ENCODE assay signal across 21 cellular contexts in the genomic region with DNA sequence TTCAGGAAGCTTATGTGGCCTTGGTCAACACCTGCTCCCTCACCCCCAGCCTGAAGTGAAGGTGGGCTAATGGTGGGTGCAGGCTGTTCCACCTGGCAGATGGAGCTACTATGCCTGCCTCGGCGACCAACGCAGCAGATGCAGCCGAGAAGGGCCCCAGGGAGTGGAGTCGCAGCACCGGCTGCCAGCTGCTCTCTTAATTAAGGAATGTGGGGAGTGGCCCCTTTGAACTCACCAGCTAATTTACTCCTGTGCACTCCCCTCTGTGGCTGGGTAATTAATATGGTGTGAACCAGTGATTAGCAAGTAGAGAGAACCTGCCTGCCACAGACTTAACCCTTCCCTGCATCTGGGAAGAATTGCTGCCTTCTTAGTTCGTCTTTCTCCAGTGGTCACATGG. TPM values are rescaled to one million over a fixed set of nuclear protein-coding genes. Genes with fewer than 3 reads are reported as not detected.
DNase-seq lines count a peak whose midpoint lies in the region; ATAC-seq and TF ChIP-seq lines count a peak whose summit lies in the region.
"Had no signal": no experiment of that assay in that cellular context is flagged by ENCODE, and none has a peak within 500 bp of the region (broad histone marks: within the 10 kb centered on the region; RNA-seq: fewer than 3 reads in every experiment).

No MANE protein-coding gene starts in this region.

- peak overlapping the region in 3 of 10 donors; percentile 46 to 75 (median 52) for H3K27ac Mint-ChIP-seq in naive thymus-derived CD8-positive, alpha-beta T cell
- no peak overlapping the region for H3K27ac Mint-ChIP-seq in activated naive CD8-positive, alpha-beta T cell treated with anti-CD3 and anti-CD28 coated beads, Interleukin-2, amount 50 U/mL, for 24 hours

- H3K4me3 ChIP-seq in BE2C (ENCODE audit: low read depth, low read length), result no peak overlapping the region
- no peak overlapping the region for H3K4me3 ChIP-seq in Jurkat, Clone E6-1 (ENCODE audit: low read length)
- H3K4me3 ChIP-seq: lung, SK-N-MC had no signal

- peaks cover 0 to 4% (median 4%) of the 10 kb centered on the region in 3 donors for H3K36me3 Mint-ChIP-seq in naive thymus-derived CD8-positive, alpha-beta T cell
- H3K36me3 Mint-ChIP-seq in activated naive CD8-positive, alpha-beta T cell treated with anti-CD3 and anti-CD28 coated beads, Interleukin-2, amount 50 U/mL, for 24 hours (ENCODE audit: low read depth), result peaks cover 2% of the 10 kb centered on the region

- TF ChIP-seq CTCF in BE2C (IDR thresholded peaks at IDR 0.05; ENCODE audit: low read depth, low read length), result no peak

- H3K27me3 ChIP-seq in BE2C, result no peaks in the 10 kb centered on the region
- H3K27me3 ChIP-seq: neutrophil had no signal

- peaks cover 39 to 65% (median 57%) of the 10 kb centered on the region in 4 donors for H3K4me1 Mint-ChIP-seq in naive thymus-derived CD8-positive, alpha-beta T cell
- H3K4me1 Mint-ChIP-seq in activated naive CD8-positive, alpha-beta T cell treated with anti-CD3 and anti-CD28 coated beads, Interleukin-2, amount 50 U/mL, for 24 hours, result peaks cover 59% of the 10 kb centered on the region

- no peak overlapping the region for H3K4me3 Mint-ChIP-seq in naive thymus-derived CD8-positive, alpha-beta T cell
- H3K4me3 Mint-ChIP-seq in activated naive CD8-positive, alpha-beta T cell treated with anti-CD3 and anti-CD28 coated beads, Interleukin-2, amount 50 U/mL, for 24 hours, result no peak overlapping the region
- H3K4me3 Mint-ChIP-seq: activated T-cell treated with anti-CD3 and anti-CD28 coated beads, Interleukin-2, amount 50 U/mL, for 4 hours had no signal

- H3K36me3 ChIP-seq in BE2C, result no peaks in the 10 kb centered on the region
- H3K36me3 ChIP-seq: neutrophil had no signal

- POLR2A ChIA-PET in naive thymus-derived CD8-positive, alpha-beta T cell (lab: Charles Lee), result no interaction called here

- no peaks in the 10 kb centered on the region for H3K4me1 ChIP-seq in BE2C

- no peaks in the 10 kb centered on the region for H3K27me3 Mint-ChIP-seq in naive thymus-derived CD8-positive, alpha-beta T cell
- H3K27me3 Mint-ChIP-seq in activated naive CD8-positive, alpha-beta T cell treated with anti-CD3 and anti-CD28 coated beads, Interleukin-2, amount 50 U/mL, for 24 hours, result no peaks in the 10 kb centered on the region

- peak; percentile 21 for DNase-seq in BE2C
- DNase-seq in Jurkat, Clone E6-1 (ENCODE audit: low read depth, low spot score), result peak; percentile 30
- DNase-seq in NCI-H69 (lab: John Stamatoyannopoulos, UW), result peak; percentile 99
- DNase-seq in iPS-NIHi7 (ENCODE audit: extremely low spot score), result peak; percentile 36
- no peak for DNase-seq in SIG-M5 (lab: John Stamatoyannopoulos, UW)
- DNase-seq in foreskin melanocyte, result no peak
- DNase-seq in naive thymus-derived CD8-positive, alpha-beta T cell, result no peak
- no peak for DNase-seq in activated naive CD8-positive, alpha-beta T cell treated with anti-CD3 and anti-CD28 coated beads, Interleukin-2, amount 50 U/mL, for 24 hours
- DNase-seq: activated CD4-positive, alpha-beta T cell treated with anti-CD3 and anti-CD28 coated beads, Interleukin-2, amount 50 U/mL, for 4 hours; activated T-cell treated with anti-CD3 and anti-CD28 coated beads, Interleukin-2, amount 50 U/mL, for 4 hours; central memory CD4-positive, alpha-beta T cell; foreskin fibroblast; IMR-90; NCI-H1048; right cardiac atrium; stimulated activated CD4-positive, alpha-beta T cell treated with anti-CD3 and anti-CD28 coated beads, Interleukin-2, amount 100 ng/mL, for 48 hours; stimulated activated CD8-positive, alpha-beta memory T cell treated with anti-CD3 and anti-CD28 coated beads, Interleukin-4, amount 100 ng/mL, for 48 hours had no signal

- H3K9me3 ChIP-seq in BE2C, result no peaks in the 10 kb centered on the region
- H3K9me3 ChIP-seq: neutrophil had no signal

- peaks cover 0 to 22% (median 4%) of the 10 kb centered on the region in 9 donors for H3K9me3 Mint-ChIP-seq in naive thymus-derived CD8-positive, alpha-beta T cell
- peaks cover 7% of the 10 kb centered on the region for H3K9me3 Mint-ChIP-seq in activated naive CD8-positive, alpha-beta T cell treated with anti-CD3 and anti-CD28 coated beads, Interleukin-2, amount 50 U/mL, for 24 hours
- H3K9me3 Mint-ChIP-seq: activated T-cell treated with anti-CD3 and anti-CD28 coated beads, Interleukin-2, amount 50 U/mL, for 4 hours had no signal

- no peak for ATAC-seq in naive thymus-derived CD8-positive, alpha-beta T cell
- no peak for ATAC-seq in activated naive CD8-positive, alpha-beta T cell treated with anti-CD3 and anti-CD28 coated beads, Interleukin-2, amount 50 U/mL, for 24 hours
- ATAC-seq: activated T-cell treated with anti-CD3 and anti-CD28 coated beads, Interleukin-2, amount 50 U/mL, for 4 hours; right cardiac atrium had no signal

RNA-seq across cellular contexts. Expression of a gene that starts 3.3 kb away (rescaled TPM):
- 0.25 TPM for polyA plus RNA-seq in BE2C (2012; ENCODE audit: insufficient read depth, insufficient read length, low read depth)
- 4.4 TPM for polyA plus RNA-seq in Jurkat, Clone E6-1 (2012; ENCODE audit: insufficient read depth, insufficient read length)
- under 1 TPM; 0.10 to 0.36 TPM for total RNA-seq in naive thymus-derived CD8-positive, alpha-beta T cell
- 1 to 10 TPM in 1 of 3 donors, under 1 TPM in 2; 0.47 to 3.0 (median 0.64) TPM for polyA plus RNA-seq in naive thymus-derived CD8-positive, alpha-beta T cell
- total RNA-seq: IMR-90, OCI-LY7 had no signal

RNA-seq across cellular contexts. Expression of a gene that starts 21.2 kb away (rescaled TPM):
- not detected for polyA plus RNA-seq in BE2C (2012; ENCODE audit: insufficient read depth, insufficient read length, low read depth)
- polyA plus RNA-seq in Jurkat, Clone E6-1 (2012; ENCODE audit: insufficient read depth, insufficient read length), result not detected
- total RNA-seq in naive thymus-derived CD8-positive, alpha-beta T cell, result 1 to 10 TPM; 2.1 TPM
- polyA plus RNA-seq in naive thymus-derived CD8-positive, alpha-beta T cell, result 100 to 1,000 TPM in 1 of 3 donors, 1 to 10 TPM in 2; 2.1 to 127 (median 6.6) TPM
- total RNA-seq: IMR-90, OCI-LY7 had no signal
- polyA plus RNA-seq: IMR-90 had no signal

RNA-seq across cellular contexts. Expression of a gene that starts 39.1 kb away (rescaled TPM):
- polyA plus RNA-seq in BE2C (2012; ENCODE audit: insufficient read depth, insufficient read length, low read depth), result 0.60 TPM
- polyA plus RNA-seq in Jurkat, Clone E6-1 (2012; ENCODE audit: insufficient read depth, insufficient read length), result not detected
- not detected for total RNA-seq in naive thymus-derived CD8-positive, alpha-beta T cell
- not detected for polyA plus RNA-seq in naive thymus-derived CD8-positive, alpha-beta T cell
- total RNA-seq: activated T-cell treated with anti-CD3 and anti-CD28 coated beads, Interleukin-2, amount 50 U/mL, for 4 hours; IMR-90; OCI-LY7 had no signal
- polyA plus RNA-seq: IMR-90 had no signal

RNA-seq across cellular contexts. Expression of a gene that starts 42.6 kb away (rescaled TPM):
- polyA plus RNA-seq in BE2C (2012; ENCODE audit: insufficient read depth, insufficient read length, low read depth), result not detected
- polyA plus RNA-seq in Jurkat, Clone E6-1 (2012; ENCODE audit: insufficient read depth, insufficient read length), result not detected
- 10 to 100 TPM; 13.0 to 15.6 TPM for total RNA-seq in naive thymus-derived CD8-positive, alpha-beta T cell
- polyA plus RNA-seq in naive thymus-derived CD8-positive, alpha-beta T cell, result 10 to 100 TPM; 50.0 to 57.7 (median 54.3) TPM

Comparison
In these comparisons a context has a peak if more than half of its experiments do, and no peak if none do; other contexts are left out.
1. DNase-seq: peak in BE2C (single experiment), Jurkat, Clone E6-1 (single experiment), NCI-H69 (single experiment) and iPS-NIHi7 (single experiment); none in SIG-M5 (single experiment), foreskin melanocyte (single experiment), naive thymus-derived CD8-positive, alpha-beta T cell (0 of 10) and activated naive CD8-positive, alpha-beta T cell treated with anti-CD3 and anti-CD28 coated beads, Interleukin-2, amount 50 U/mL, for 24 hours (single experiment).